Comparison of ENCODE assay signal across 24 cellular contexts in the genomic region with DNA sequence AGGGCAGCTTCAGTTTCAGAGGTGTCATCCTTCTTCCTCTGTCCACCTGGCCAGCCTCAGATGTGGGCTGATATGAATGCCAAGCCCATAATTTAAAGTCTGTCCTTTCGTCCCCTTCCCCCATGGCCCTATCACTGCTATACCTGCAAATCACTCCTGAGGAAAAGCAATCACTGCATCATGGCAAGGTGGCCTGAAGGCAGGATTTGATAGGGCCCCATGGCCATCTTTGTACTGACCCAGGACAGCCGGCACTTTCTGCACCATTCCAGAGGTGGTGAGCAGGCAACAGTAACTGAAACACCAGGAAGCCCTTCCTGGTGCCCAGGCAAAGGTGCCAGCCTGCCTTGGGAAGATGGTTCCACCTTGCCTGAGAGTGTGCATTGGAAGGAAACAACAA.
"Had no signal": no experiment of that assay in that cellular context is flagged by ENCODE, and none has a peak within 500 bp of the region (broad histone marks: within the 10 kb centered on the region; RNA-seq: fewer than 3 reads in every experiment).

No MANE protein-coding gene starts in this region.

- H3K9me3 ChIP-seq: SJSA1, SK-N-SH had no signal

- H3K4me3 ChIP-seq: SJSA1 had no signal

- H3K27ac ChIP-seq: HL-60, SJSA1 had no signal

- H3K4me1 ChIP-seq: SJSA1 had no signal

- DNase-seq: KBM-7, MV-4-11, NCI-H1048, NCI-H1105, NCI-H1417, NCI-H1436 treated with DMSO at 0.1 percent for 48 hours, NCI-H1694, NCI-H187 treated with DMSO at 0.1 percent for 48 hours, NCI-H2081, NCI-H2107, NCI-H2171, NCI-H226, NCI-H446, NCI-H510A, NCI-H524 treated with DMSO at 0.1 percent for 48 hours, NCI-H69, NCI-H774, Right ventricle myocardium superior, RPMI8226, SIG-M5, SK-N-SH, SW 1271 had no signal

- H3K9ac ChIP-seq: SK-N-SH had no signal

- H3K36me3 ChIP-seq: SJSA1 had no signal

- H3K4me2 ChIP-seq: SK-N-SH had no signal
